In genomic region chr1:3419415-3420204, GRCh38 we compare ENCODE assay signal across 24 cellular contexts. TPM values are rescaled to one million over a fixed set of nuclear protein-coding genes. Genes with fewer than 3 reads are reported as not detected.
DNase-seq lines count a peak whose midpoint lies in the region; ATAC-seq, FAIRE-seq and TF ChIP-seq lines count a peak whose summit lies in the region.
"Had no signal": no experiment of that assay in that cellular context is flagged by ENCODE, and none has a peak within 500 bp of the region (broad histone marks: within the 10 kb centered on the region; RNA-seq: fewer than 3 reads in every experiment).

No MANE protein-coding gene starts in this region.

- peaks cover 20% of the 10 kb centered on the region for H3K36me3 Mint-ChIP-seq in progenitor cell of endocrine pancreas (ENCODE audit: insufficient read depth)
- no peaks in the 10 kb centered on the region for H3K36me3 Mint-ChIP-seq in T-helper 2 cell treated with Interferon-gamma antibody and Interleukin-4, amounts not matched to agents 5 μg/mL and 100 μg/mL, for 36 hours (ENCODE audit: low read depth)
- H3K36me3 Mint-ChIP-seq: natural killer cell had no signal

- peak overlapping the region; percentile 26 for H3K27ac Mint-ChIP-seq in progenitor cell of endocrine pancreas
- H3K27ac Mint-ChIP-seq in T-helper 2 cell treated with Interferon-gamma antibody and Interleukin-4, amounts not matched to agents 5 μg/mL and 100 μg/mL, for 36 hours: no peak overlapping the region
- H3K27ac Mint-ChIP-seq: activated B cell treated with CpG ODN at 0.5 μM for 24 hours; activated naive CD8-positive, alpha-beta T cell treated with anti-CD3 and anti-CD28 coated beads, Interleukin-2, amount 50 U/mL, for 24 hours; natural killer cell had no signal

- peak; percentile 35 for DNase-seq in GM03348 (ENCODE audit: low spot score)
- DNase-seq in MG63: peak; percentile 30
- peak; percentile 28 for DNase-seq in epithelial cell of esophagus (ENCODE audit: low read depth)
- no peak for DNase-seq in progenitor cell of endocrine pancreas (ENCODE audit: low spot score, unreplicated experiment)
- no peak for DNase-seq in T-helper 2 cell treated with Interferon-gamma antibody and Interleukin-4, amounts not matched to agents 5 μg/mL and 100 μg/mL, for 36 hours (ENCODE audit: low spot score)
- DNase-seq in HTR-8/SVneo (ENCODE audit: insufficient read length, low spot score): no peak
- no peak for DNase-seq in activated effector memory CD4-positive, alpha-beta T cell treated with anti-CD3 and anti-CD28 coated beads, Interleukin-2, amount 50 U/mL, for 16 hours
- DNase-seq: activated B cell treated with CpG ODN at 0.5 μM for 24 hours; activated naive CD8-positive, alpha-beta T cell treated with anti-CD3 and anti-CD28 coated beads, Interleukin-2, amount 50 U/mL, for 24 hours; BE2C; natural killer cell; NCI-H1048; NCI-H446 treated with DMSO at 0.1 percent for 48 hours; stimulated activated CD8-positive, alpha-beta memory T cell treated with anti-CD3 and anti-CD28 coated beads, Interleukin-4, amount 100 ng/mL, for 48 hours had no signal

- ATAC-seq in GM21529 (IDR thresholded peaks at IDR 0.05; ENCODE audit: unreplicated experiment): no peak
- ATAC-seq: activated naive CD8-positive, alpha-beta T cell treated with anti-CD3 and anti-CD28 coated beads, Interleukin-2, amount 50 U/mL, for 24 hours; K562 had no signal

- peaks cover 5% of the 10 kb centered on the region for H3K9me3 ChIP-seq in MG63
- H3K9me3 ChIP-seq: BE2C, suprapubic skin had no signal

- H3K27me3 Mint-ChIP-seq in progenitor cell of endocrine pancreas: no peaks in the 10 kb centered on the region
- no peaks in the 10 kb centered on the region for H3K27me3 Mint-ChIP-seq in T-helper 2 cell treated with Interferon-gamma antibody and Interleukin-4, amounts not matched to agents 5 μg/mL and 100 μg/mL, for 36 hours (ENCODE audit: low read depth)

- no peak overlapping the region for H3K4me3 Mint-ChIP-seq in progenitor cell of endocrine pancreas (ENCODE audit: low read depth)
- no peak overlapping the region for H3K4me3 Mint-ChIP-seq in T-helper 2 cell treated with Interferon-gamma antibody and Interleukin-4, amounts not matched to agents 5 μg/mL and 100 μg/mL, for 36 hours
- H3K4me3 Mint-ChIP-seq: activated B cell treated with CpG ODN at 0.5 μM for 24 hours; activated naive CD8-positive, alpha-beta T cell treated with anti-CD3 and anti-CD28 coated beads, Interleukin-2, amount 50 U/mL, for 24 hours; natural killer cell had no signal

- H3K4me3 ChIP-seq in MG63 (no peak overlapping the region), epithelial cell of esophagus (ENCODE audit: low read length) (no peak overlapping the region)
- H3K4me3 ChIP-seq: cardiac muscle cell, esophagus muscularis mucosa, HAP-1, K562, lung, SJSA1, skin epidermis, suprapubic skin had no signal

- no peak for FAIRE-seq in HTR-8/SVneo (lab: Jason Lieb, UNC)
- FAIRE-seq: K562 had no signal

- TF ChIP-seq CTCF in epithelial cell of esophagus (IDR thresholded peaks at IDR 0.05; ENCODE audit: insufficient read depth, low read depth, low read length, missing control alignments) (no peak), progenitor cell of endocrine pancreas (IDR thresholded peaks at IDR 0.05; ENCODE audit: unreplicated experiment) (no peak)

- peaks cover 16% of the 10 kb centered on the region for H3K4me1 Mint-ChIP-seq in progenitor cell of endocrine pancreas (ENCODE audit: low read depth)
- H3K4me1 Mint-ChIP-seq in T-helper 2 cell treated with Interferon-gamma antibody and Interleukin-4, amounts not matched to agents 5 μg/mL and 100 μg/mL, for 36 hours (ENCODE audit: low read depth): no peaks in the 10 kb centered on the region
- H3K4me1 Mint-ChIP-seq: activated B cell treated with CpG ODN at 0.5 μM for 24 hours; activated naive CD8-positive, alpha-beta T cell treated with anti-CD3 and anti-CD28 coated beads, Interleukin-2, amount 50 U/mL, for 24 hours; natural killer cell had no signal

- H3K27me3 ChIP-seq in MG63: no peaks in the 10 kb centered on the region
- H3K27me3 ChIP-seq: BE2C, cardiac muscle cell, SJSA1 had no signal

- H3K9me3 Mint-ChIP-seq in progenitor cell of endocrine pancreas (ENCODE audit: low read depth): no peaks in the 10 kb centered on the region
- peaks cover 8% of the 10 kb centered on the region for H3K9me3 Mint-ChIP-seq in T-helper 2 cell treated with Interferon-gamma antibody and Interleukin-4, amounts not matched to agents 5 μg/mL and 100 μg/mL, for 36 hours
- H3K9me3 Mint-ChIP-seq: activated naive CD8-positive, alpha-beta T cell treated with anti-CD3 and anti-CD28 coated beads, Interleukin-2, amount 50 U/mL, for 24 hours; natural killer cell had no signal

- no peaks in the 10 kb centered on the region for H3K36me3 ChIP-seq in MG63
- H3K36me3 ChIP-seq: BE2C, HAP-1, SJSA1, suprapubic skin had no signal

RNA-seq across cellular contexts. Expression of gene ARHGEF16, which starts 34.9 kb away (rescaled TPM):
- total RNA-seq in MG63 (2014; rRNA removed; shearing (Covaris generic); ENCODE audit: low replicate concordance): 0.13 TPM in 1 of 2 replicates, not detected in the other
- 60.5 and 63.6 TPM in 2 replicates for total RNA-seq in progenitor cell of endocrine pancreas
- total RNA-seq: activated B cell treated with CpG ODN at 0.5 μM for 24 hours; natural killer cell; T-helper 2 cell treated with Interferon-gamma antibody and Interleukin-4, amounts not matched to agents 100 ng/mL and 5 ng/mL, for 36 hours had no signal

Comparison
In these comparisons a context has a peak if more than half of its experiments do, and no peak if none do; other contexts are left out.
1. DNase-seq: peak in GM03348 (single experiment), MG63 (single experiment) and epithelial cell of esophagus (single experiment); none in progenitor cell of endocrine pancreas (single experiment), T-helper 2 cell treated with Interferon-gamma antibody and Interleukin-4, amounts not matched to agents 5 μg/mL and 100 μg/mL, for 36 hours (single experiment), HTR-8/SVneo (single experiment) and activated effector memory CD4-positive, alpha-beta T cell treated with anti-CD3 and anti-CD28 coated beads, Interleukin-2, amount 50 U/mL, for 16 hours (single experiment).
2. RNA of gene ARHGEF16, which starts 34.9 kb away (total RNA-seq): 60.5 to 63.6 TPM in progenitor cell of endocrine pancreas; 0.13 TPM in MG63; every median in the first group is over 10 times any median in the second.